Comparison of ENCODE assay signal across 13 cellular contexts in the genomic region with DNA sequence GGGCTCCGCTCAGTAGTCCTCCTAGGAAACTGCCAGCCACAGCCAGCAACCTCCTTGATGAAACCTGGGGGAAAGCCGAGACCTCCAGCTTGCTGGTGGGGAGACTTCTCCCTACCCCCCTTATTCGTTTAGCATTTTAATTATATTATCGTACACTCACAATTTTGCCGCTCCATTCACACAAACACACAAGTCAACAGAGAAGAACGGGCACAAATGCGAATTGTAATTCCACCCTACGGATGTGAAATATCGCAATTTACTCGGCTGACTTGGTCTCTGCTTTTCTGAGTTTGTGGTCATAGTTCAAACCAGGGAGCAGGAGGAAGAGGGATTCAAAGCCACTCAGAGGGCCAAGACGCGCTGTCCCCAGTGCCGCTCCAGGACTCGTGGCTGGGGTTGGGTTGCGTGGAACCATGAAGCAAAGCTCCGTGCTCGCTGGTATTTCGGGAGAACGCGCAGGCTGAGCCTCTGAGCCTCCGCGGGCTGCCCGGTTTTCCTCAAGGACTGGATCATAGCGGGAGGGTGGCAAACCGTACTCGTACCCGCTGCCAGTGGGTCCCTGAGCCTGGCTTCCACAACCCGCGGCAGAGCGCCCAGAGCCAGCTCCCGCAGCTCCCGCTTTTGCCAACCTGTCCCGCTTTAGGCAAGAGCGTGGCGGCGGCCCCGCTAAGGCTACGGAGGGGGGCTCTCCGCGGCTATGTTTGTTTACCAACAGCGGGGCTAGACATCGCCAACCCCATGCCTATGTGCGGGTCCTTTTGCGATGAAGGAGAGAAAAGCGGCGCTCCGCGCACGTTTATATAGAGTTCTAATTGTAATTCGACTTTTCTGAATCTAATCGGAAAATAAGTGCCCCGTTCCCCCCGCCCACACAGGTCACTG. TPM values are rescaled to one million over a fixed set of nuclear protein-coding genes. Genes with fewer than 3 reads are reported as not detected.
DNase-seq lines count a peak whose midpoint lies in the region; ATAC-seq and TF ChIP-seq lines count a peak whose summit lies in the region.
"Had no signal": no experiment of that assay in that cellular context is flagged by ENCODE, and none has a peak within 500 bp of the region (broad histone marks: within the 10 kb centered on the region; RNA-seq: fewer than 3 reads in every experiment).

No MANE protein-coding gene starts in this region.

- H3K9me3 ChIP-seq in iPS-18a (ENCODE audit: control insufficient read depth, low read depth, low read length) = no peaks in the 10 kb centered on the region

- no peak overlapping the region for H3K9ac ChIP-seq in iPS-18a (ENCODE audit: low read length)
- H3K9ac ChIP-seq: BLaER1 had no signal

- H3K36me3 Mint-ChIP-seq in activated B cell treated with CpG ODN at 0.5 μM for 24 hours (ENCODE audit: low read depth) = no peaks in the 10 kb centered on the region
- peaks cover 18% of the 10 kb centered on the region for H3K36me3 Mint-ChIP-seq in stimulated activated effector memory CD8-positive, alpha-beta T cell treated with anti-CD3 and anti-CD28 coated beads, Interleukin-12 subunit alpha, Interleukin-12 subunit beta, amount 100 ng/mL, for 72 hours

- H3K36me3 ChIP-seq in iPS-18a (ENCODE audit: control insufficient read depth, low read depth, low read length) = no peaks in the 10 kb centered on the region

- TF ChIP-seq CTCF in activated B cell treated with CpG ODN at 0.5 μM for 24 hours (IDR thresholded peaks at IDR 0.05) = no peak

- POLR2A ChIA-PET in activated B cell treated with CpG ODN at 0.5 μM for 24 hours (lab: Charles Lee) = interaction anchor here (1.4 to 2.8 kb wide), 2 partner anchors 10 to 11 kb away, joined by 3 to 11 read pairs; a partner anchor contains a TSS

- intact Hi-C loops in activated B cell treated with CpG ODN at 0.5 μM for 24 hours (cut with micrococcal nuclease) = loop anchor here (5.0 kb wide), 1 partner anchor 312 kb away; no protein-coding TSS in a partner anchor

- DNase-seq in activated T-cell treated with anti-CD3 and anti-CD28 coated beads, Interleukin-2, amount 50 U/mL, for 1 hour = peak; percentile 35
- DNase-seq in activated T-cell treated with anti-CD3 and anti-CD28 coated beads for 4 hours (no peak), activated B cell treated with CpG ODN at 0.5 μM for 24 hours (no peak), RKO (ENCODE audit: low spot score) (no peak), AG20443 (ENCODE audit: low spot score) (no peak)
- DNase-seq in stimulated activated effector memory CD8-positive, alpha-beta T cell treated with anti-CD3 and anti-CD28 coated beads, Interleukin-12 subunit alpha, Interleukin-12 subunit beta, amount 100 ng/mL, for 72 hours (ENCODE audit: low spot score in 2 of 2) = no peak
- DNase-seq: head of caudate nucleus, IMR-90, NCI-H446 treated with DMSO at 0.1 percent for 48 hours had no signal

- H3K4me3 ChIP-seq in iPS-18a (ENCODE audit: low read length) = peak overlapping the region; percentile 64
- H3K4me3 ChIP-seq: BLaER1 had no signal

- ATAC-seq in activated B cell treated with CpG ODN at 0.5 μM for 24 hours (ENCODE audit: low read depth) (no peak), GM21529 (IDR thresholded peaks at IDR 0.05; ENCODE audit: unreplicated experiment) (no peak)
- no peak for ATAC-seq in stimulated activated effector memory CD8-positive, alpha-beta T cell treated with anti-CD3 and anti-CD28 coated beads, Interleukin-12 subunit alpha, Interleukin-12 subunit beta, amount 100 ng/mL, for 72 hours

- H3K9me3 Mint-ChIP-seq in activated B cell treated with CpG ODN at 0.5 μM for 24 hours = peaks cover 2% of the 10 kb centered on the region
- H3K9me3 Mint-ChIP-seq in stimulated activated effector memory CD8-positive, alpha-beta T cell treated with anti-CD3 and anti-CD28 coated beads, Interleukin-12 subunit alpha, Interleukin-12 subunit beta, amount 100 ng/mL, for 72 hours = no peaks in the 10 kb centered on the region

- peaks cover 26% of the 10 kb centered on the region for H3K4me1 ChIP-seq in iPS-18a (ENCODE audit: control insufficient read depth, low read depth, low read length)

- CTCF ChIA-PET in activated B cell treated with CpG ODN at 0.5 μM for 24 hours (lab: Charles Lee) = no interaction called here

- H3K4me3 Mint-ChIP-seq in activated B cell treated with CpG ODN at 0.5 μM for 24 hours = peak overlapping the region; percentile 64
- peak overlapping the region; percentile 78 for H3K4me3 Mint-ChIP-seq in stimulated activated effector memory CD8-positive, alpha-beta T cell treated with anti-CD3 and anti-CD28 coated beads, Interleukin-12 subunit alpha, Interleukin-12 subunit beta, amount 100 ng/mL, for 72 hours

- H3K27ac ChIP-seq in iPS-18a (ENCODE audit: low read length) = no peak overlapping the region
- H3K27ac ChIP-seq: BLaER1, coronary artery had no signal

- H3K27me3 Mint-ChIP-seq in activated B cell treated with CpG ODN at 0.5 μM for 24 hours = peaks cover 66% of the 10 kb centered on the region

- H3K27me3 ChIP-seq in iPS-18a (ENCODE audit: control insufficient read depth, insufficient read depth, low read length) = peaks cover 100% of the 10 kb centered on the region

- H3K27ac Mint-ChIP-seq in activated B cell treated with CpG ODN at 0.5 μM for 24 hours = peak overlapping the region; percentile 68
- H3K27ac Mint-ChIP-seq in stimulated activated effector memory CD8-positive, alpha-beta T cell treated with anti-CD3 and anti-CD28 coated beads, Interleukin-12 subunit alpha, Interleukin-12 subunit beta, amount 100 ng/mL, for 72 hours = no peak overlapping the region

- H3K4me1 Mint-ChIP-seq in activated B cell treated with CpG ODN at 0.5 μM for 24 hours = peaks cover 48% of the 10 kb centered on the region
- peaks cover 63% of the 10 kb centered on the region for H3K4me1 Mint-ChIP-seq in stimulated activated effector memory CD8-positive, alpha-beta T cell treated with anti-CD3 and anti-CD28 coated beads, Interleukin-12 subunit alpha, Interleukin-12 subunit beta, amount 100 ng/mL, for 72 hours

RNA-seq across cellular contexts. Expression of a gene that starts 2.0 kb away (rescaled TPM):
- not detected in 2 replicates for total RNA-seq in activated B cell treated with CpG ODN at 0.5 μM for 24 hours
- total RNA-seq: IMR-90 had no signal

RNA-seq across cellular contexts. Expression of a gene that starts 9.5 kb away (rescaled TPM):
- 73.2 and 86.1 TPM in 2 replicates for total RNA-seq in activated B cell treated with CpG ODN at 0.5 μM for 24 hours
